In the genomic region with DNA sequence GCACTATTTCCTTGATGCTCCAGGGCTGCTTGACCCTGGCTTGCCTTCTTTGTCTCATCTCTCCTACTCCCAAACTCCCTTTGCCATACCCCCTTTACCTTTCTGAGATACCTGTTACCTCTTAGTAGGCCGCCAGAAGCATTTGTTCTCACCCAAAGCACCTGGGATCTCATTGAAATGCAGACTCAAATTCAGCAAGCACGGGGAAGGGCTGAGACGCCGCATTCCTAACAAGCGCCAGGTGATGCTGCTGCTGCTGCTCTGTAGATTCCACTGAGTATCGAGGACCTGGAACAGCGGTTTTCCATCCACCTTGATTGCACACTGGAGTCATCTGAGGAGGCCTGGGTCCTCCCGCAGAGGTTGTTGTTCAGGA, we compare ENCODE assay signal across 16 cellular contexts.
A peak's percentile ranks its signal among the peaks of the same experiment; 100 is the strongest.
DNase-seq lines count a peak whose midpoint lies in the region; ATAC-seq and TF ChIP-seq lines count a peak whose summit lies in the region.
"Had no signal": no experiment of that assay in that cellular context is flagged by ENCODE, and none has a peak within 500 bp of the region (broad histone marks: within the 10 kb centered on the region; RNA-seq: fewer than 3 reads in every experiment).

No MANE protein-coding gene starts in this region.

- peaks cover 13% of the 10 kb centered on the region for H3K4me1 Mint-ChIP-seq in activated T-helper 2 cell treated with anti-CD3 and anti-CD28 coated beads, Interferon-gamma antibody, Interleukin-2, Interleukin-4, amounts not matched to agents 10 μg/mL and 5 μg/mL and 100 μg/mL, durations not matched to agents 14 hours and 24 hours and 36 hours (ENCODE audit: low read depth)
- peaks cover 10% of the 10 kb centered on the region for H3K4me1 Mint-ChIP-seq in type B pancreatic cell (ENCODE audit: unreplicated experiment)

- TF ChIP-seq CTCF in type B pancreatic cell (conservative IDR thresholded peaks at IDR 0.05): no peak
- no peak for TF ChIP-seq CTCF in colonic mucosa (IDR thresholded peaks at IDR 0.05)

- H3K4me3 Mint-ChIP-seq in activated T-helper 2 cell treated with anti-CD3 and anti-CD28 coated beads, Interferon-gamma antibody, Interleukin-2, Interleukin-4, amounts not matched to agents 10 μg/mL and 5 μg/mL and 100 μg/mL, durations not matched to agents 14 hours and 24 hours and 36 hours (ENCODE audit: low read depth): no peak overlapping the region
- H3K4me3 Mint-ChIP-seq in type B pancreatic cell: peak overlapping the region; percentile 23
- H3K4me3 Mint-ChIP-seq: activated naive CD4-positive, alpha-beta T cell treated with anti-CD3 and anti-CD28 coated beads for 36 hours had no signal

- no peaks in the 10 kb centered on the region for H3K9me3 ChIP-seq in colonic mucosa
- H3K9me3 ChIP-seq: BLaER1, left lung, right atrium auricular region, transverse colon had no signal

- no peak for DNase-seq in activated naive CD4-positive, alpha-beta T cell treated with anti-CD3 and anti-CD28 coated beads, Interleukin-2, amount 50 U/mL, for 72 hours (ENCODE audit: low spot score in 2 of 2)
- no peak for DNase-seq in activated naive CD4-positive, alpha-beta T cell (lab: John Stamatoyannopoulos, UW)
- DNase-seq in activated T-helper 2 cell treated with anti-CD3 and anti-CD28 coated beads, Interferon-gamma antibody, Interleukin-2, Interleukin-4, amounts not matched to agents 10 μg/mL and 5 μg/mL and 100 μg/mL, durations not matched to agents 14 hours and 24 hours and 36 hours (ENCODE audit: low spot score): no peak
- DNase-seq in iPS-NIHi11 (ENCODE audit: low spot score) (peak; percentile 39), type B pancreatic cell (ENCODE audit: extremely low spot score, unreplicated experiment) (no peak), colonic mucosa (no peak)
- DNase-seq in stimulated activated CD4-positive, alpha-beta T cell treated with anti-CD3 and anti-CD28 coated beads, Interleukin-4, amount 100 ng/mL, for 1 hour: no peak

- H3K9me3 Mint-ChIP-seq in activated naive CD4-positive, alpha-beta T cell treated with anti-CD3 and anti-CD28 coated beads, Interleukin-2, amount 50 U/mL, for 72 hours: no peaks in the 10 kb centered on the region
- H3K9me3 Mint-ChIP-seq in activated T-helper 2 cell treated with anti-CD3 and anti-CD28 coated beads, Interferon-gamma antibody, Interleukin-2, Interleukin-4, amounts not matched to agents 10 μg/mL and 5 μg/mL and 100 μg/mL, durations not matched to agents 14 hours and 24 hours and 36 hours: no peaks in the 10 kb centered on the region
- H3K9me3 Mint-ChIP-seq in type B pancreatic cell: no peaks in the 10 kb centered on the region
- H3K9me3 Mint-ChIP-seq: activated naive CD4-positive, alpha-beta T cell treated with anti-CD3 and anti-CD28 coated beads for 36 hours; T-cell had no signal

- ATAC-seq in activated naive CD4-positive, alpha-beta T cell treated with anti-CD3 and anti-CD28 coated beads, Interleukin-2, amount 50 U/mL, for 72 hours: no peak
- no peak for ATAC-seq in GM19463 (IDR thresholded peaks at IDR 0.05; ENCODE audit: unreplicated experiment)

- H3K27me3 Mint-ChIP-seq in activated T-helper 2 cell treated with anti-CD3 and anti-CD28 coated beads, Interferon-gamma antibody, Interleukin-2, Interleukin-4, amounts not matched to agents 10 μg/mL and 5 μg/mL and 100 μg/mL, durations not matched to agents 14 hours and 24 hours and 36 hours (ENCODE audit: low read depth): peaks cover 6% of the 10 kb centered on the region
- peaks cover 9% of the 10 kb centered on the region for H3K27me3 Mint-ChIP-seq in type B pancreatic cell

- no peak overlapping the region for H3K27ac ChIP-seq in colonic mucosa
- H3K27ac ChIP-seq: BLaER1, brain microvascular endothelial cell, foreskin keratinocyte, left lung, right atrium auricular region, transverse colon had no signal

- intact Hi-C loops in activated T-helper 2 cell treated with anti-CD3 and anti-CD28 coated beads, Interferon-gamma antibody, Interleukin-2, Interleukin-4, amounts not matched to agents 10 μg/mL and 5 μg/mL and 100 μg/mL, durations not matched to agents 14 hours and 24 hours and 36 hours (cut with micrococcal nuclease): loop anchor here (2.0 kb wide), 1 partner anchor 93 kb away; a partner anchor contains a TSS
- intact Hi-C loops in colonic mucosa (cut with DNase I): no loop called here

- H3K36me3 Mint-ChIP-seq in activated naive CD4-positive, alpha-beta T cell treated with anti-CD3 and anti-CD28 coated beads, Interleukin-2, amount 50 U/mL, for 72 hours: no peaks in the 10 kb centered on the region
- H3K36me3 Mint-ChIP-seq in activated T-helper 2 cell treated with anti-CD3 and anti-CD28 coated beads, Interferon-gamma antibody, Interleukin-2, Interleukin-4, amounts not matched to agents 10 μg/mL and 5 μg/mL and 100 μg/mL, durations not matched to agents 14 hours and 24 hours and 36 hours (ENCODE audit: low read depth): no peaks in the 10 kb centered on the region
- H3K36me3 Mint-ChIP-seq in type B pancreatic cell: no peaks in the 10 kb centered on the region
- H3K36me3 Mint-ChIP-seq: T-cell had no signal

- H3K9ac ChIP-seq in colonic mucosa (ENCODE audit: low read depth in 2 of 2, low read length in 2 of 2): no peak overlapping the region
- H3K9ac ChIP-seq: BLaER1 had no signal

- peak overlapping the region; percentile 33 to 74 for H3K27ac Mint-ChIP-seq in activated naive CD4-positive, alpha-beta T cell treated with anti-CD3 and anti-CD28 coated beads, Interleukin-2, amount 50 U/mL, for 72 hours
- H3K27ac Mint-ChIP-seq in activated T-helper 2 cell treated with anti-CD3 and anti-CD28 coated beads, Interferon-gamma antibody, Interleukin-2, Interleukin-4, amounts not matched to agents 10 μg/mL and 5 μg/mL and 100 μg/mL, durations not matched to agents 14 hours and 24 hours and 36 hours: peak overlapping the region; percentile 9
- peak overlapping the region; percentile 66 for H3K27ac Mint-ChIP-seq in type B pancreatic cell
- H3K27ac Mint-ChIP-seq: activated naive CD4-positive, alpha-beta T cell treated with anti-CD3 and anti-CD28 coated beads for 36 hours; T-cell had no signal

- H3K4me1 ChIP-seq in colonic mucosa: no peaks in the 10 kb centered on the region

- H3K27me3 ChIP-seq in colonic mucosa: no peaks in the 10 kb centered on the region
- H3K27me3 ChIP-seq: BLaER1, foreskin keratinocyte, right atrium auricular region had no signal

- H3K4me3 ChIP-seq in colonic mucosa: no peak overlapping the region
- H3K4me3 ChIP-seq: BLaER1, left lung, right atrium auricular region, transverse colon had no signal

- no peaks in the 10 kb centered on the region for H3K36me3 ChIP-seq in colonic mucosa
- H3K36me3 ChIP-seq: BLaER1, brain microvascular endothelial cell, left lung, right atrium auricular region, transverse colon had no signal

Comparison
In these comparisons a context has a peak if more than half of its experiments do, and no peak if none do; other contexts are left out.
1. H3K27ac Mint-ChIP-seq: peak in every context shown above with its lines; median percentile 66 in type B pancreatic cell; 54 in activated naive CD4-positive, alpha-beta T cell treated with anti-CD3 and anti-CD28 coated beads, Interleukin-2, amount 50 U/mL, for 72 hours; 9 in activated T-helper 2 cell treated with anti-CD3 and anti-CD28 coated beads, Interferon-gamma antibody, Interleukin-2, Interleukin-4, amounts not matched to agents 10 μg/mL and 5 μg/mL and 100 μg/mL, durations not matched to agents 14 hours and 24 hours and 36 hours.